ENCODE assay signal across 26 cellular contexts in the genomic region with DNA sequence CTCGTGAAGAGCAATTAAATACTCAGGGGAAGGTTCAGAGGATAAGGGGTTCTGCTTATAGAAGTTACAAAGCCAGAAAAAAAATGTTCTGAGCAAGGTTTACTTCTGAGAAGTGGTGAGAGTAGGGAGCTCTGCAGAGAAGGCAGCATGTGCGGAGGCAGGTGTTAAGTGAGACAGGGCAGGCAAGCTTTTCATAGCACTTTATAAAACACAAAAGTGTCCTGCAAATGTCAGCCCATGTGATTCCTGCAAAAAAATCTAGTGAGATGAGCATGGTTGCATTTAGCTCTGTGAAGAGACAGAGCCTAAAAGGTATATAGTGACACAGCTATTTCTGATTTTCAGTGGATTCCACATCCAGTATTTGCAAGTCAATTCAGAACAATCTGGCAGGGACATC.
"Had no signal": no experiment of that assay in that cellular context is flagged by ENCODE, and none has a peak within 500 bp of the region (broad histone marks: within the 10 kb centered on the region; RNA-seq: fewer than 3 reads in every experiment).

No MANE protein-coding gene starts in this region.

- ATAC-seq: left colon; left lung; lower lobe of right lung; natural killer cell; pancreas; psoas muscle; right cardiac atrium; sciatic nerve; stimulated activated naive B cell treated with anti-CD40 and anti-IgM and Interleukin-4, amounts not matched to agents 10 μg/mL and 1 μg/mL and 100 μg/mL, for 72 hours; stimulated activated naive CD8-positive, alpha-beta T cell treated with anti-CD3 and anti-CD28 coated beads, Interleukin-15, Interleukin-2, amounts not matched to agents 100 U/mL and 50 U/mL, for 24 hours had no signal

- H3K27me3 ChIP-seq: heart right ventricle, hepatocyte, left lung, neural progenitor cell, neutrophil, pancreas, tibial nerve, uterus had no signal

- DNase-seq: heart right ventricle; kidney glomerular epithelial cell; left colon; left lung; lower lobe of right lung; mammary epithelial cell; mesenchymal stem cell; naive B cell; natural killer cell; nephron progenitor cell; pancreas; psoas muscle; right cardiac atrium; stimulated activated CD4-positive, alpha-beta T cell treated with anti-CD3 and anti-CD28 coated beads, Interleukin-12 subunit alpha, Interleukin-12 subunit beta, amount 100 ng/mL, for 4 hours; stimulated activated CD4-positive, alpha-beta T cell treated with anti-CD3 and anti-CD28 coated beads, Interleukin-15, amount 100 ng/mL, for 24 hours; stimulated activated CD4-positive, alpha-beta T cell treated with anti-CD3 and anti-CD28 coated beads, Interleukin-2, amount 100 ng/mL, for 24 hours; stimulated activated CD4-positive, alpha-beta T cell treated with anti-CD3 and anti-CD28 coated beads, Interleukin-4, amount 100 ng/mL, for 1 hour; stimulated activated naive B cell treated with anti-CD40 and anti-IgM and Interleukin-4, amounts not matched to agents 10 μg/mL and 1 μg/mL and 100 μg/mL, for 72 hours; stimulated activated naive CD8-positive, alpha-beta T cell treated with anti-CD3 and anti-CD28 coated beads, Interleukin-15, Interleukin-2, amounts not matched to agents 100 U/mL and 50 U/mL, for 24 hours; uterus had no signal

- H3K4me3 ChIP-seq: heart right ventricle, hepatocyte, left lung, lower lobe of right lung, neural progenitor cell, pancreas, psoas muscle, skin epidermis, tibial nerve, uterus had no signal

- H3K27ac ChIP-seq: heart right ventricle, hepatocyte, left lung, lower lobe of right lung, neural progenitor cell, neutrophil, pancreas, psoas muscle, skin epidermis, tibial nerve, uterus had no signal
